ENCODE assay signal across 1 cellular context in the genomic region with DNA sequence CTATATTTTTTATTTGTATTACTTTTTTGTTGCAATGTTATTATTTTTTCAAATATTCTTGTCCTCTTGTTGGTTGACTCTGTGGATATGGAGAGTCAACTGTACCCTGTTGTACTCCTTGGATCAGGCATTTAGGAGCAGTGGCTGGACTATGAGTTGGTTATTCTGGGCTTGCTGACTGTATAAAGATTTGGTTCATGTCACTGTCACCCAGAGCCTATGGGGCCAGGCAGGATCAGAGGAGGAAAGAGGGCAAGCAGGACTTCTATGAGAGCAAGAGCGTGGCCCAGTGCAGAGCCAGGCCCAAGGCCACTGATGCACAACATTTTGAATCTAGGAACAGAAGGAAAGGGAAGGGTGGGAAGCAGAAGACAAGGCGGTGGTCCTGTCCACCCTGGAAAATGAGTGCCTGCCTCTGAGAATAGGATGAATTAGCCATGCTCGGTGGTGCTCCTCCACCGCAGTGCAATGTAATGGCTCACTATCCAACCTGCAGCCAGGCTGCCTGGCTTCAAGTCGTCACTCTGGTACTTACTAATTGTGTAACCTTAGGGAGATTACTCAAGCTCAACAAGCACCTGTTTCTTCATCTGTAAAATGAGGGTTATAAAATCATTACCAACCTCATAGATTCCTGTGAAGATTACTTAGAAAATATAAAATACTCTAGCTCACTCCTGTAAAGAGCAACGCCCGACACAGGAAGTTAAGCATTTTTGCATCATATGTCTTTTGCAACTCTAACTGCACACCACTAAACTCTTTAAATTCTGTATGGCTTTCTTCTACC.
TF ChIP-seq lines count a peak whose summit lies in the region.

No MANE protein-coding gene starts in this region.

TF ChIP-seq in GM23338, 12 proteins besides CTCF, POLR2A, EP300 and RAD21 (continued from another document):
- TF ChIP-seq, protein P1, sequence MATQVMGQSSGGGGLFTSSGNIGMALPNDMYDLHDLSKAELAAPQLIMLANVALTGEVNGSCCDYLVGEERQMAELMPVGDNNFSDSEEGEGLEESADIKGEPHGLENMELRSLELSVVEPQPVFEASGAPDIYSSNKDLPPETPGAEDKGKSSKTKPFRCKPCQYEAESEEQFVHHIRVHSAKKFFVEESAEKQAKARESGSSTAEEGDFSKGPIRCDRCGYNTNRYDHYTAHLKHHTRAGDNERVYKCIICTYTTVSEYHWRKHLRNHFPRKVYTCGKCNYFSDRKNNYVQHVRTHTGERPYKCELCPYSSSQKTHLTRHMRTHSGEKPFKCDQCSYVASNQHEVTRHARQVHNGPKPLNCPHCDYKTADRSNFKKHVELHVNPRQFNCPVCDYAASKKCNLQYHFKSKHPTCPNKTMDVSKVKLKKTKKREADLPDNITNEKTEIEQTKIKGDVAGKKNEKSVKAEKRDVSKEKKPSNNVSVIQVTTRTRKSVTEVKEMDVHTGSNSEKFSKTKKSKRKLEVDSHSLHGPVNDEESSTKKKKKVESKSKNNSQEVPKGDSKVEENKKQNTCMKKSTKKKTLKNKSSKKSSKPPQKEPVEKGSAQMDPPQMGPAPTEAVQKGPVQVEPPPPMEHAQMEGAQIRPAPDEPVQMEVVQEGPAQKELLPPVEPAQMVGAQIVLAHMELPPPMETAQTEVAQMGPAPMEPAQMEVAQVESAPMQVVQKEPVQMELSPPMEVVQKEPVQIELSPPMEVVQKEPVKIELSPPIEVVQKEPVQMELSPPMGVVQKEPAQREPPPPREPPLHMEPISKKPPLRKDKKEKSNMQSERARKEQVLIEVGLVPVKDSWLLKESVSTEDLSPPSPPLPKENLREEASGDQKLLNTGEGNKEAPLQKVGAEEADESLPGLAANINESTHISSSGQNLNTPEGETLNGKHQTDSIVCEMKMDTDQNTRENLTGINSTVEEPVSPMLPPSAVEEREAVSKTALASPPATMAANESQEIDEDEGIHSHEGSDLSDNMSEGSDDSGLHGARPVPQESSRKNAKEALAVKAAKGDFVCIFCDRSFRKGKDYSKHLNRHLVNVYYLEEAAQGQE (IDR thresholded peaks at IDR 0.05; ENCODE audit: unreplicated experiment) = no peak
- TF ChIP-seq EZH2 (IDR thresholded peaks at IDR 0.05; ENCODE audit: low read depth, unreplicated experiment) = no peak
- TF ChIP-seq, protein P2, sequence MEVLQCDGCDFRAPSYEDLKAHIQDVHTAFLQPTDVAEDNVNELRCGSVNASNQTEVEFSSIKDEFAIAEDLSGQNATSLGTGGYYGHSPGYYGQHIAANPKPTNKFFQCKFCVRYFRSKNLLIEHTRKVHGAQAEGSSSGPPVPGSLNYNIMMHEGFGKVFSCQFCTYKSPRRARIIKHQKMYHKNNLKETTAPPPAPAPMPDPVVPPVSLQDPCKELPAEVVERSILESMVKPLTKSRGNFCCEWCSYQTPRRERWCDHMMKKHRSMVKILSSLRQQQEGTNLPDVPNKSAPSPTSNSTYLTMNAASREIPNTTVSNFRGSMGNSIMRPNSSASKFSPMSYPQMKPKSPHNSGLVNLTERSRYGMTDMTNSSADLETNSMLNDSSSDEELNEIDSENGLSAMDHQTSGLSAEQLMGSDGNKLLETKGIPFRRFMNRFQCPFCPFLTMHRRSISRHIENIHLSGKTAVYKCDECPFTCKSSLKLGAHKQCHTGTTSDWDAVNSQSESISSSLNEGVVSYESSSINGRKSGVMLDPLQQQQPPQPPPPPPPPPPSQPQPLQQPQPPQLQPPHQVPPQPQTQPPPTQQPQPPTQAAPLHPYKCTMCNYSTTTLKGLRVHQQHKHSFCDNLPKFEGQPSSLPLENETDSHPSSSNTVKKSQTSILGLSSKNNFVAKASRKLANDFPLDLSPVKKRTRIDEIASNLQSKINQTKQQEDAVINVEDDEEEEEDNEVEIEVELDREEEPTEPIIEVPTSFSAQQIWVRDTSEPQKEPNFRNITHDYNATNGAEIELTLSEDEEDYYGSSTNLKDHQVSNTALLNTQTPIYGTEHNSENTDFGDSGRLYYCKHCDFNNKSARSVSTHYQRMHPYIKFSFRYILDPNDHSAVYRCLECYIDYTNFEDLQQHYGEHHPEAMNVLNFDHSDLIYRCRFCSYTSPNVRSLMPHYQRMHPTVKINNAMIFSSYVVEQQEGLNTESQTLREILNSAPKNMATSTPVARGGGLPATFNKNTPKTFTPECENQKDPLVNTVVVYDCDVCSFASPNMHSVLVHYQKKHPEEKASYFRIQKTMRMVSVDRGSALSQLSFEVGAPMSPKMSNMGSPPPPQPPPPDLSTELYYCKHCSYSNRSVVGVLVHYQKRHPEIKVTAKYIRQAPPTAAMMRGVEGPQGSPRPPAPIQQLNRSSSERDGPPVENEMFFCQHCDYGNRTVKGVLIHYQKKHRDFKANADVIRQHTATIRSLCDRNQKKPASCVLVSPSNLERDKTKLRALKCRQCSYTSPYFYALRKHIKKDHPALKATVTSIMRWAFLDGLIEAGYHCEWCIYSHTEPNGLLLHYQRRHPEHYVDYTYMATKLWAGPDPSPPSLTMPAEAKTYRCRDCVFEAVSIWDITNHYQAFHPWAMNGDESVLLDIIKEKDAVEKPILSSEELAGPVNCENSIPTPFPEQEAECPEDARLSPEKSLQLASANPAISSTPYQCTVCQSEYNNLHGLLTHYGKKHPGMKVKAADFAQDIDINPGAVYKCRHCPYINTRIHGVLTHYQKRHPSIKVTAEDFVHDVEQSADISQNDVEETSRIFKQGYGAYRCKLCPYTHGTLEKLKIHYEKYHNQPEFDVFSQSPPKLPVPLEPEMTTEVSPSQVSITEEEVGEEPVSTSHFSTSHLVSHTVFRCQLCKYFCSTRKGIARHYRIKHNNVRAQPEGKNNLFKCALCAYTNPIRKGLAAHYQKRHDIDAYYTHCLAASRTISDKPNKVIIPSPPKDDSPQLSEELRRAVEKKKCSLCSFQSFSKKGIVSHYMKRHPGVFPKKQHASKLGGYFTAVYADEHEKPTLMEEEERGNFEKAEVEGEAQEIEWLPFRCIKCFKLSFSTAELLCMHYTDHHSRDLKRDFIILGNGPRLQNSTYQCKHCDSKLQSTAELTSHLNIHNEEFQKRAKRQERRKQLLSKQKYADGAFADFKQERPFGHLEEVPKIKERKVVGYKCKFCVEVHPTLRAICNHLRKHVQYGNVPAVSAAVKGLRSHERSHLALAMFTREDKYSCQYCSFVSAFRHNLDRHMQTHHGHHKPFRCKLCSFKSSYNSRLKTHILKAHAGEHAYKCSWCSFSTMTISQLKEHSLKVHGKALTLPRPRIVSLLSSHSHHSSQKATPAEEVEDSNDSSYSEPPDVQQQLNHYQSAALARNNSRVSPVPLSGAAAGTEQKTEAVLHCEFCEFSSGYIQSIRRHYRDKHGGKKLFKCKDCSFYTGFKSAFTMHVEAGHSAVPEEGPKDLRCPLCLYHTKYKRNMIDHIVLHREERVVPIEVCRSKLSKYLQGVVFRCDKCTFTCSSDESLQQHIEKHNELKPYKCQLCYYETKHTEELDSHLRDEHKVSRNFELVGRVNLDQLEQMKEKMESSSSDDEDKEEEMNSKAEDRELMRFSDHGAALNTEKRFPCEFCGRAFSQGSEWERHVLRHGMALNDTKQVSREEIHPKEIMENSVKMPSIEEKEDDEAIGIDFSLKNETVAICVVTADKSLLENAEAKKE (CRISPR knock-in tag; IDR thresholded peaks at IDR 0.05) = no peak
- no peak for TF ChIP-seq POLR2AphosphoS5 (IDR thresholded peaks at IDR 0.05; ENCODE audit: low read depth)
- TF ChIP-seq ZNF331 (CRISPR knock-in tag; IDR thresholded peaks at IDR 0.05; ENCODE audit: low read depth) = no peak
- TF ChIP-seq ZNF114 (CRISPR knock-in tag; IDR thresholded peaks at IDR 0.05) = no peak
